Comparison of ENCODE assay signal across 2 cellular contexts in genomic region chr22:36586852-36587251, GRCh38.
TF ChIP-seq lines count a peak whose summit lies in the region.

No MANE protein-coding gene starts in this region.

TF ChIP-seq in A549, 52 proteins besides CTCF, POLR2A, EP300 and RAD21:
- no peak for TF ChIP-seq HOXB5 (CRISPR knock-in tag; IDR thresholded peaks at IDR 0.05)
- no peak for TF ChIP-seq CBX8 (IDR thresholded peaks at IDR 0.05)
- TF ChIP-seq SREBF2 (IDR thresholded peaks at IDR 0.05): no peak
- TF ChIP-seq, protein P1, sequence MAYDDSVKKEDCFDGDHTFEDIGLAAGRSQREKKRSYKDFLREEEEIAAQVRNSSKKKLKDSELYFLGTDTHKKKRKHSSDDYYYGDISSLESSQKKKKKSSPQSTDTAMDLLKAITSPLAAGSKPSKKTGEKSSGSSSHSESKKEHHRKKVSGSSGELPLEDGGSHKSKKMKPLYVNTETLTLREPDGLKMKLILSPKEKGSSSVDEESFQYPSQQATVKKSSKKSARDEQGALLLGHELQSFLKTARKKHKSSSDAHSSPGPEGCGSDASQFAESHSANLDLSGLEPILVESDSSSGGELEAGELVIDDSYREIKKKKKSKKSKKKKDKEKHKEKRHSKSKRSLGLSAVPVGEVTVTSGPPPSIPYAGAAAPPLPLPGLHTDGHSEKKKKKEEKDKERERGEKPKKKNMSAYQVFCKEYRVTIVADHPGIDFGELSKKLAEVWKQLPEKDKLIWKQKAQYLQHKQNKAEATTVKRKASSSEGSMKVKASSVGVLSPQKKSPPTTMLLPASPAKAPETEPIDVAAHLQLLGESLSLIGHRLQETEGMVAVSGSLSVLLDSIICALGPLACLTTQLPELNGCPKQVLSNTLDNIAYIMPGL (CRISPR knock-in tag; IDR thresholded peaks at IDR 0.05; ENCODE audit: borderline replicate concordance): no peak
- no peak for TF ChIP-seq ZFP36 (IDR thresholded peaks at IDR 0.05; ENCODE audit: borderline replicate concordance, partially characterized antibody)
- no peak for TF ChIP-seq FOSB (CRISPR knock-in tag; IDR thresholded peaks at IDR 0.05)
- TF ChIP-seq E2F6 (IDR thresholded peaks at IDR 0.05; ENCODE audit: borderline replicate concordance, low read depth): no peak
- no peak for TF ChIP-seq HEYL (CRISPR knock-in tag; IDR thresholded peaks at IDR 0.05)
- TF ChIP-seq MAFK (IDR thresholded peaks at IDR 0.05; ENCODE audit: partially characterized antibody): no peak
- no peak for TF ChIP-seq NPAS2 (CRISPR knock-in tag; IDR thresholded peaks at IDR 0.05; ENCODE audit: borderline replicate concordance)
- no peak for TF ChIP-seq FOXS1 (CRISPR knock-in tag; IDR thresholded peaks at IDR 0.05)
- TF ChIP-seq RFX5 (IDR thresholded peaks at IDR 0.05): no peak
- no peak for TF ChIP-seq ELK1 (IDR thresholded peaks at IDR 0.05; ENCODE audit: low read depth, low read length)
- TF ChIP-seq EHF (CRISPR knock-in tag; IDR thresholded peaks at IDR 0.05): no peak
- TF ChIP-seq, protein P2, sequence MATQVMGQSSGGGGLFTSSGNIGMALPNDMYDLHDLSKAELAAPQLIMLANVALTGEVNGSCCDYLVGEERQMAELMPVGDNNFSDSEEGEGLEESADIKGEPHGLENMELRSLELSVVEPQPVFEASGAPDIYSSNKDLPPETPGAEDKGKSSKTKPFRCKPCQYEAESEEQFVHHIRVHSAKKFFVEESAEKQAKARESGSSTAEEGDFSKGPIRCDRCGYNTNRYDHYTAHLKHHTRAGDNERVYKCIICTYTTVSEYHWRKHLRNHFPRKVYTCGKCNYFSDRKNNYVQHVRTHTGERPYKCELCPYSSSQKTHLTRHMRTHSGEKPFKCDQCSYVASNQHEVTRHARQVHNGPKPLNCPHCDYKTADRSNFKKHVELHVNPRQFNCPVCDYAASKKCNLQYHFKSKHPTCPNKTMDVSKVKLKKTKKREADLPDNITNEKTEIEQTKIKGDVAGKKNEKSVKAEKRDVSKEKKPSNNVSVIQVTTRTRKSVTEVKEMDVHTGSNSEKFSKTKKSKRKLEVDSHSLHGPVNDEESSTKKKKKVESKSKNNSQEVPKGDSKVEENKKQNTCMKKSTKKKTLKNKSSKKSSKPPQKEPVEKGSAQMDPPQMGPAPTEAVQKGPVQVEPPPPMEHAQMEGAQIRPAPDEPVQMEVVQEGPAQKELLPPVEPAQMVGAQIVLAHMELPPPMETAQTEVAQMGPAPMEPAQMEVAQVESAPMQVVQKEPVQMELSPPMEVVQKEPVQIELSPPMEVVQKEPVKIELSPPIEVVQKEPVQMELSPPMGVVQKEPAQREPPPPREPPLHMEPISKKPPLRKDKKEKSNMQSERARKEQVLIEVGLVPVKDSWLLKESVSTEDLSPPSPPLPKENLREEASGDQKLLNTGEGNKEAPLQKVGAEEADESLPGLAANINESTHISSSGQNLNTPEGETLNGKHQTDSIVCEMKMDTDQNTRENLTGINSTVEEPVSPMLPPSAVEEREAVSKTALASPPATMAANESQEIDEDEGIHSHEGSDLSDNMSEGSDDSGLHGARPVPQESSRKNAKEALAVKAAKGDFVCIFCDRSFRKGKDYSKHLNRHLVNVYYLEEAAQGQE (IDR thresholded peaks at IDR 0.05): no peak
- TF ChIP-seq JUN (IDR thresholded peaks at IDR 0.05): no peak
- TF ChIP-seq HOXA7 (CRISPR knock-in tag; IDR thresholded peaks at IDR 0.05): no peak
- no peak for TF ChIP-seq RNF2 (IDR thresholded peaks at IDR 0.05; ENCODE audit: borderline replicate concordance, low read depth)
- no peak for TF ChIP-seq KDM1A (IDR thresholded peaks at IDR 0.05; ENCODE audit: low read depth)
- TF ChIP-seq CHD4 (IDR thresholded peaks at IDR 0.05; ENCODE audit: borderline replicate concordance): no peak

TF ChIP-seq in IMR-90, 13 proteins besides CTCF, POLR2A, EP300 and RAD21:
- TF ChIP-seq MAFK (IDR thresholded peaks at IDR 0.05; ENCODE audit: low read depth, low read length) (no peak), BHLHE40 (IDR thresholded peaks at IDR 0.05; ENCODE audit: low read depth, low read length) (no peak), RCOR1 (IDR thresholded peaks at IDR 0.05; ENCODE audit: insufficient replicate concordance, low read length) (no peak), MAZ (IDR thresholded peaks at IDR 0.05; ENCODE audit: borderline replicate concordance, low read depth, low read length) (no peak), MXI1 (IDR thresholded peaks at IDR 0.05; ENCODE audit: borderline replicate concordance, low read depth, low read length) (no peak), USF2 (IDR thresholded peaks at IDR 0.05; ENCODE audit: low read depth, low read length) (no peak), CHD1 (IDR thresholded peaks at IDR 0.05; ENCODE audit: low read depth, low read length) (no peak), CEBPB (IDR thresholded peaks at IDR 0.05; ENCODE audit: low read depth, low read length) (no peak), NFE2L2 (IDR thresholded peaks at IDR 0.05; ENCODE audit: low read depth, low read length) (no peak), SMC3 (IDR thresholded peaks at IDR 0.05; ENCODE audit: low read depth, low read length) (no peak), FOS (IDR thresholded peaks at IDR 0.05; ENCODE audit: low read depth, low read length) (no peak)
